In genomic region chr5:103624748-103625147, GRCh38 we compare ENCODE assay signal across 27 cellular contexts.
DNase-seq lines count a peak whose midpoint lies in the region; ATAC-seq and TF ChIP-seq lines count a peak whose summit lies in the region.
"Had no signal": no experiment of that assay in that cellular context is flagged by ENCODE, and none has a peak within 500 bp of the region (broad histone marks: within the 10 kb centered on the region; RNA-seq: fewer than 3 reads in every experiment).

No MANE protein-coding gene starts in this region.

- DNase-seq in DMS53 treated with DMSO at 0.1 percent for 48 hours (lab: John Stamatoyannopoulos, UW; ENCODE audit: unreplicated experiment) = peak; percentile 43
- peak; percentile 6 for DNase-seq in NCI-H226
- DNase-seq in cardiac fibroblast (ENCODE audit: low read depth in 2 of 2) = peak; percentile 50 to 59
- peak; percentile 46 for DNase-seq in kidney tubule cell (ENCODE audit: low spot score)
- no peak for DNase-seq in activated naive CD4-positive, alpha-beta T cell treated with anti-CD3 and anti-CD28 coated beads, Interleukin-2, amount 50 U/mL, for 72 hours (ENCODE audit: low spot score in 2 of 2)
- DNase-seq in glomerular visceral epithelial cell (ENCODE audit: extremely low spot score) = no peak
- no peak for DNase-seq in NCI-H2081 treated with DMSO at 0.1 percent for 48 hours (lab: John Stamatoyannopoulos, UW)
- DNase-seq: activated CD8-positive, alpha-beta T cell treated with anti-CD3 and anti-CD28 coated beads, Interleukin-2, amount 10 ng/mL, durations not matched to agents 7 days and 5 days; activated naive CD4-positive, alpha-beta T cell treated with anti-CD3 and anti-CD28 coated beads for 36 hours; activated T-cell treated with anti-CD3 and anti-CD28 coated beads, Interleukin-2, amount 50 U/mL, for 1 hour; body of pancreas; CD4-positive, CD25-positive, alpha-beta regulatory T cell; cortex of kidney; DMS153; gastrocnemius medialis; GOT3; NCI-H1092; NCI-H2029 treated with DMSO at 0.1 percent for 48 hours; NCI-H446 treated with DMSO at 0.1 percent for 48 hours; spleen; stimulated activated CD4-positive, alpha-beta T cell treated with anti-CD3 and anti-CD28 coated beads, Interleukin-4, amount 100 ng/mL, for 24 hours; stimulated activated naive CD8-positive, alpha-beta T cell treated with anti-CD3 and anti-CD28 coated beads, Interleukin-15, amount 100 ng/mL, for 72 hours had no signal

- no peak overlapping the region for H3K4me3 ChIP-seq in cardiac fibroblast (replicated peaks in 1 of 2; ENCODE audit: low read depth in 2 of 2, low read length in 2 of 2)
- H3K4me3 ChIP-seq: body of pancreas, gastrocnemius medialis, spleen, tibial nerve had no signal

- no peak for TF ChIP-seq CTCF in cardiac fibroblast (IDR thresholded peaks at IDR 0.05; ENCODE audit: low read depth, low read length)

- H3K36me3 Mint-ChIP-seq in activated naive CD4-positive, alpha-beta T cell treated with anti-CD3 and anti-CD28 coated beads, Interleukin-2, amount 50 U/mL, for 72 hours = no peaks in the 10 kb centered on the region
- H3K36me3 Mint-ChIP-seq: CD4-positive, CD25-positive, alpha-beta regulatory T cell; mesothelial cell of epicardium had no signal

- no peak overlapping the region for H3K27ac Mint-ChIP-seq in activated naive CD4-positive, alpha-beta T cell treated with anti-CD3 and anti-CD28 coated beads, Interleukin-2, amount 50 U/mL, for 72 hours
- H3K27ac Mint-ChIP-seq: activated CD8-positive, alpha-beta T cell treated with anti-CD3 and anti-CD28 coated beads, Interleukin-2, amount 10 ng/mL, durations not matched to agents 7 days and 5 days; activated naive CD4-positive, alpha-beta T cell treated with anti-CD3 and anti-CD28 coated beads for 36 hours; CD4-positive, CD25-positive, alpha-beta regulatory T cell; mesothelial cell of epicardium; nephron; stimulated activated naive CD8-positive, alpha-beta T cell treated with anti-CD3 and anti-CD28 coated beads, Interleukin-15, amount 100 ng/mL, for 72 hours had no signal

- H3K9me3 Mint-ChIP-seq in activated naive CD4-positive, alpha-beta T cell treated with anti-CD3 and anti-CD28 coated beads, Interleukin-2, amount 50 U/mL, for 72 hours = no peaks in the 10 kb centered on the region
- H3K9me3 Mint-ChIP-seq: activated naive CD4-positive, alpha-beta T cell treated with anti-CD3 and anti-CD28 coated beads for 36 hours; stimulated activated naive CD8-positive, alpha-beta T cell treated with anti-CD3 and anti-CD28 coated beads, Interleukin-15, amount 100 ng/mL, for 72 hours had no signal

- ATAC-seq in GM19328 (IDR thresholded peaks at IDR 0.05; ENCODE audit: unreplicated experiment) = no peak
- no peak for ATAC-seq in activated naive CD4-positive, alpha-beta T cell treated with anti-CD3 and anti-CD28 coated beads, Interleukin-2, amount 50 U/mL, for 72 hours
- ATAC-seq: activated CD4-positive, CD25-positive, alpha-beta regulatory T cell treated with anti-CD3 and anti-CD28 coated beads, Interleukin-2, amount 50 U/mL, for 24 hours; activated CD8-positive, alpha-beta T cell treated with anti-CD3 and anti-CD28 coated beads, Interleukin-2, amount 10 ng/mL, durations not matched to agents 7 days and 5 days; body of pancreas; gastrocnemius medialis; stimulated activated naive CD8-positive, alpha-beta T cell treated with anti-CD3 and anti-CD28 coated beads, Interleukin-15, amount 100 ng/mL, for 72 hours had no signal

Comparison
In these comparisons a context has a peak if more than half of its experiments do, and no peak if none do; other contexts are left out.
1. DNase-seq: peak in DMS53 treated with DMSO at 0.1 percent for 48 hours (single experiment), NCI-H226 (single experiment), cardiac fibroblast (2 of 2) and kidney tubule cell (single experiment); none in activated naive CD4-positive, alpha-beta T cell treated with anti-CD3 and anti-CD28 coated beads, Interleukin-2, amount 50 U/mL, for 72 hours (0 of 2), glomerular visceral epithelial cell (single experiment) and NCI-H2081 treated with DMSO at 0.1 percent for 48 hours (single experiment).